Comparison of ENCODE assay signal across 1 cellular context in the genomic region with DNA sequence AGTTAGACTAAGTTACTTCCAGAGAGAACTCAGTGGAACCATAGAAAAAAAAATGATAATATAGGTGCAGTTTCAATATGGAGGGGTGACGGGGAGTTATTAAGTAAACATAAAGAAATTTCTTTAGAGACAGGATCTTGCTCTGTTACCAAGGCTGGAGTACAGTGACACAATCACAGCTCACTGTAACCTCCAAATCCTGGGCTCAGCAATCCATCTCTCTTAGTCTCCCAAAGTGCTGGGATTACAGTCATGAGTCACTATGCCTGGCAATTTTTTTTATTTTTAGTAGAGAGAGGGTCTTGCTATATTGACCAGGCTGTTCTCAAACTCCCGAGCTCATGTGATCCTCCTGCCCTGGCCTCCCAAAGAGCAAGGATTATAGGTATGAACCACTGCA.
A peak's percentile ranks its signal among the peaks of the same experiment; 100 is the strongest.
TF ChIP-seq lines count a peak whose summit lies in the region.

No MANE protein-coding gene starts in this region.

TF ChIP-seq in IMR-90, 13 proteins besides CTCF, POLR2A, EP300 and RAD21:
- TF ChIP-seq BHLHE40 (IDR thresholded peaks at IDR 0.05; ENCODE audit: low read depth, low read length) (no peak), FOS (IDR thresholded peaks at IDR 0.05; ENCODE audit: low read depth, low read length) (0 out of 2 replicates have a peak, but pooled peaks have one; percentile 15), MXI1 (IDR thresholded peaks at IDR 0.05; ENCODE audit: borderline replicate concordance, low read depth, low read length) (no peak), ELK1 (IDR thresholded peaks at IDR 0.05; ENCODE audit: borderline replicate concordance, low read depth, low read length) (no peak), CEBPB (IDR thresholded peaks at IDR 0.05; ENCODE audit: low read depth, low read length) (peak; percentile 49), MAZ (IDR thresholded peaks at IDR 0.05; ENCODE audit: borderline replicate concordance, low read depth, low read length) (no peak), RCOR1 (IDR thresholded peaks at IDR 0.05; ENCODE audit: insufficient replicate concordance, low read length) (no peak), NFE2L2 (IDR thresholded peaks at IDR 0.05; ENCODE audit: low read depth, low read length) (no peak), RFX5 (IDR thresholded peaks at IDR 0.05; ENCODE audit: low read depth, low read length) (no peak), CHD1 (IDR thresholded peaks at IDR 0.05; ENCODE audit: low read depth, low read length) (no peak), SMC3 (IDR thresholded peaks at IDR 0.05; ENCODE audit: low read depth, low read length) (no peak), MAFK (IDR thresholded peaks at IDR 0.05; ENCODE audit: low read depth, low read length) (peak; percentile 10; the same call in 1 of the 2 replicates)
- TF ChIP-seq, protein P1, sequence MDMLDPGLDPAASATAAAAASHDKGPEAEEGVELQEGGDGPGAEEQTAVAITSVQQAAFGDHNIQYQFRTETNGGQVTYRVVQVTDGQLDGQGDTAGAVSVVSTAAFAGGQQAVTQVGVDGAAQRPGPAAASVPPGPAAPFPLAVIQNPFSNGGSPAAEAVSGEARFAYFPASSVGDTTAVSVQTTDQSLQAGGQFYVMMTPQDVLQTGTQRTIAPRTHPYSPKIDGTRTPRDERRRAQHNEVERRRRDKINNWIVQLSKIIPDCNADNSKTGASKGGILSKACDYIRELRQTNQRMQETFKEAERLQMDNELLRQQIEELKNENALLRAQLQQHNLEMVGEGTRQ (IDR thresholded peaks at IDR 0.05; ENCODE audit: low read depth, low read length): no peak
TF ChIP-seq in IMR-90: peak in this region for 3.
